ENCODE assay signal across 8 cellular contexts in the genomic region with DNA sequence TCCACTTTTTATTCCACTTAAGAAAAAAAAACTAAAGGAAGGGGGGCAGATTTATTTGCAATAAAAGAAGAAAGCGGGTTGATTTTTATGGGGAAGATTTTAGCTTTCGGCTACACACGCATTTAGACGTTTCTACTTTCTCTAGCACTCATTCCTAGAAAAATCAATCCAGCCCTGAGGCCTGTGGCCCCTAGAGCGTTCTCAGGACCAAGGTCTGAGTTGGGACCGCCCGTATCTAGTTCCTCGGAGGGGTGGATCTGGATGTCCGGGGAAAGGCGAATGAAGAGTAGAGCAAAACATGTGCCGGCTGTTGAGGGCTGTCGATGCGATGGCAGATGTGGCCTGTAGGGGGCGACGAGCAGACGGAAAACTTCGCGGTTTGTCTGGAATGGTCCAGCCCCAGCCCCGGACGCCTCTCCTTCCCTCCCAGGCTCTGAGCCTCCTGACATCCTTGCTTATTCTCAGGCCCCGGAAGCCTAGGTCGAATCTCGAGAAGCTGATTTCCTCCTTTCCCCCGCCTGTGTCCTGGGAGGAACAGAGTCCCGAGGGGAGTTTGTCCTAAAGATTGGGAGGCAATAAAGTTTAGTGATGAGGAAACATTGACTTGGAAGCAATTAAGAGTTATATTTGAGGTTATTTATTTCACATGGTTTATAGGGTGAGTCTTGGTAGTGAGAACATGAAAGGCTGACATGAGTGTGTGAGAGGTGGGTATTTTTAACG. TPM values are rescaled to one million over a fixed set of nuclear protein-coding genes. Genes with fewer than 3 reads are reported as not detected.
DNase-seq lines count a peak whose midpoint lies in the region; ATAC-seq, FAIRE-seq and TF ChIP-seq lines count a peak whose summit lies in the region.

No MANE protein-coding gene starts in this region.

- FAIRE-seq in H1 (lab: Jason Lieb, UNC), result peak; percentile 98

- no peak for TF ChIP-seq POLR2A in H1 (IDR thresholded peaks at IDR 0.05; ENCODE audit: control extremely low read depth in 1 of 2, low read depth in 2 of 2, low read length in 2 of 2)

- H3K27ac ChIP-seq in SU-DHL-6 (ENCODE audit: low read depth, low read length), result no peak overlapping the region
- H3K27ac ChIP-seq in H1 (ENCODE audit: low read depth, low read length), result no peak overlapping the region
- H3K27ac ChIP-seq in mesendoderm (ENCODE audit: low read depth, low read length), result no peak overlapping the region
- no peak overlapping the region for H3K27ac ChIP-seq in effector memory CD4-positive, alpha-beta T cell (ENCODE audit: insufficient read depth, low read length, poor library complexity, severe bottlenecking)

- no peaks in the 10 kb centered on the region for H3K36me3 ChIP-seq in SU-DHL-6 (ENCODE audit: low read length)
- no peaks in the 10 kb centered on the region for H3K36me3 ChIP-seq in H1 (ENCODE audit: control insufficient read depth in 2 of 4, insufficient read depth in 4 of 4, low read length in 3 of 4)
- H3K36me3 ChIP-seq in mesendoderm (ENCODE audit: control insufficient read depth, insufficient read depth, low read length), result no peaks in the 10 kb centered on the region
- H3K36me3 ChIP-seq in effector memory CD4-positive, alpha-beta T cell (ENCODE audit: control insufficient read depth, insufficient read depth, low read length), result no peaks in the 10 kb centered on the region

- no peak for TF ChIP-seq EP300 in H1 (IDR thresholded peaks at IDR 0.05; ENCODE audit: borderline replicate concordance in 1 of 2, low read depth in 2 of 2, low read length in 2 of 2)

- H3K4me1 ChIP-seq in H1 (replicated peaks in 1 of 4; ENCODE audit: control insufficient read depth in 3 of 4, insufficient read depth in 4 of 4, low read length in 3 of 4), result peaks cover 6 to 41% (median 18%) of the 10 kb centered on the region in 4 experiments
- H3K4me1 ChIP-seq in mesendoderm (ENCODE audit: control insufficient read depth, low read depth, low read length), result no peaks in the 10 kb centered on the region
- H3K4me1 ChIP-seq in effector memory CD4-positive, alpha-beta T cell (ENCODE audit: control insufficient read depth, insufficient read depth, low read length, poor library complexity, severe bottlenecking), result peaks cover 21% of the 10 kb centered on the region

- H3K23me2 ChIP-seq in H1 (ENCODE audit: low read depth, low read length), result peaks cover 27% of the 10 kb centered on the region

- H3K79me2 ChIP-seq in SU-DHL-6 (ENCODE audit: insufficient read depth, low read length) (no peaks in the 10 kb centered on the region), H1 (ENCODE audit: control insufficient read depth in 1 of 2, insufficient read depth in 2 of 2, low read length in 2 of 2) (peaks cover 0 to 18% of the 10 kb centered on the region in 2 experiments; a peak in 3 of 4 replicates), mesendoderm (ENCODE audit: control insufficient read depth, insufficient read depth, low read length) (no peaks in the 10 kb centered on the region)

- CTCF ChIA-PET in H1 (lab: Charles Lee; ENCODE audit: partially characterized antibody), result interaction anchor here (0.6 to 6.5 kb wide), 30 partner anchors 8 to 367 kb away, joined by 3 to 71 read pairs (median 4); partner anchors contain the start of gene ALG6

- H2BK120ac ChIP-seq in H1 (replicated peaks; ENCODE audit: low read depth, low read length) (no peak overlapping the region), mesendoderm (ENCODE audit: low read depth, low read length) (no peak overlapping the region)

- H2BK5ac ChIP-seq in H1 (ENCODE audit: low read depth, low read length) (peak overlapping the region; percentile 26; the same call in 1 of the 2 replicates), mesendoderm (ENCODE audit: low read length) (no peak overlapping the region)

- POLR2A ChIA-PET in H1 (lab: Charles Lee; ENCODE audit: partially characterized antibody), result interaction anchor here (1.2 to 5.5 kb wide), 3 partner anchors 8 to 18 kb away, joined by 3 to 32 read pairs (median 15); no protein-coding TSS in a partner anchor

- H3K4ac ChIP-seq in H1 (replicated peaks; ENCODE audit: insufficient read length, low read depth, low read length), result no peak overlapping the region
- no peak overlapping the region for H3K4ac ChIP-seq in mesendoderm (ENCODE audit: low read depth, low read length)

- H2BK12ac ChIP-seq in H1 (ENCODE audit: low read depth, low read length), result peak overlapping the region; percentile 35; the same call in 1 of the 2 replicates

- H3F3A ChIP-seq in SU-DHL-6 (ENCODE audit: insufficient read depth), result peaks cover 12% of the 10 kb centered on the region; the same call in 1 of the 2 replicates

- H4K5ac ChIP-seq in H1 (ENCODE audit: insufficient read length, low read depth, low read length) (no peak overlapping the region), mesendoderm (ENCODE audit: low read length) (no peak overlapping the region)

- H3K4me3 ChIP-seq in SU-DHL-6 (ENCODE audit: insufficient read depth, low read length, poor library complexity, severe bottlenecking), result peak overlapping the region; percentile 31
- H3K4me3 ChIP-seq in H1 (ENCODE audit: extremely low read depth in 1 of 4, insufficient read depth in 2 of 4, low read depth in 3 of 4, low read length in 4 of 4), result peak overlapping the region in 3 of 4 experiments; percentile 2 to 80 (median 25); a peak in 4 of 8 replicates
- no peak overlapping the region for H3K4me3 ChIP-seq in mesendoderm (ENCODE audit: low read length)
- H3K4me3 ChIP-seq in effector memory CD4-positive, alpha-beta T cell (ENCODE audit: insufficient read depth, low read depth, low read length, poor library complexity, severe bottlenecking), result no peak overlapping the region

- WGBS in H1 (ENCODE audit: extremely low coverage in 1 of 2, insufficient coverage in 1 of 2, insufficient read length in 1 of 2, insufficient replicate concordance in 2 of 2, low coverage in 1 of 2, low lambda C conversion rate in 2 of 2, missing lambda C conversion rate in 1 of 2), 2 experiments, result 4% methylated on average over 26 of the region's 26 CpGs; no CpG with 5 or more reads in 1 of the 2 experiments
- WGBS in mesendoderm (ENCODE audit: extremely low coverage, insufficient coverage, low lambda C conversion rate), result no CpG with 5 or more reads among the region's 26 CpGs

- peak; percentile 78 for TF ChIP-seq RAD21 in H1 (IDR thresholded peaks at IDR 0.05 in 1 of 2, conservative IDR thresholded peaks at IDR 0.05 in 1 of 2; ENCODE audit: low read depth in 2 of 2, low read length in 2 of 2)

- TF ChIP-seq CTCF in SU-DHL-6 (IDR thresholded peaks at IDR 0.05; ENCODE audit: insufficient read depth, low read length, poor library complexity, severe bottlenecking) (peak; percentile 67), H1 (IDR thresholded peaks at IDR 0.05; ENCODE audit: control extremely low read depth in 1 of 3, insufficient read depth in 1 of 3, low read depth in 1 of 3, low read length in 3 of 3) (peak; percentile 83 to 99 (median 98))

- H2AFZ ChIP-seq in SU-DHL-6 (ENCODE audit: low read depth, low read length, severe bottlenecking) (peak overlapping the region; percentile 94), H1 (ENCODE audit: low read length) (no peak overlapping the region)

- H3K9me3 ChIP-seq in SU-DHL-6 (ENCODE audit: insufficient read depth, low read length) (no peaks in the 10 kb centered on the region), H1 (ENCODE audit: insufficient read depth in 2 of 2, low read depth in 1 of 2, low read length in 1 of 2) (no peaks in the 10 kb centered on the region)
- H3K9me3 ChIP-seq in effector memory CD4-positive, alpha-beta T cell (ENCODE audit: control insufficient read depth, low read length), result no peaks in the 10 kb centered on the region

- H2BK20ac ChIP-seq in H1 (ENCODE audit: low read length), result no peak overlapping the region

- DNase-seq in COR-L47 (lab: John Stamatoyannopoulos, UW) (peak; percentile 17), LHCN-M2 (ENCODE audit: low read depth) (peak; percentile 41), H1 (ENCODE audit: low read depth in 1 of 2, low spot score in 2 of 2) (peak; percentile 62 to 97), mesendoderm (peak; percentile 89), anterior cingulate cortex (lab: John Stamatoyannopoulos, UW) (no peak)
- no peak for DNase-seq in effector memory CD4-positive, alpha-beta T cell

- H3K79me1 ChIP-seq in H1 (ENCODE audit: low read depth, low read length), result no peaks in the 10 kb centered on the region
- no peaks in the 10 kb centered on the region for H3K79me1 ChIP-seq in mesendoderm (ENCODE audit: low read length)

- no peak overlapping the region for H2BK15ac ChIP-seq in H1 (ENCODE audit: low read length)
- H2BK15ac ChIP-seq in mesendoderm (replicated peaks; ENCODE audit: low read depth), result no peak overlapping the region

- no peaks in the 10 kb centered on the region for H3K27me3 ChIP-seq in SU-DHL-6 (ENCODE audit: low read length)
- peaks cover 0 to 77% (median 46%) of the 10 kb centered on the region in 4 experiments; a peak in 5 of 7 replicates for H3K27me3 ChIP-seq in H1 (replicated peaks in 1 of 4; ENCODE audit: control insufficient read depth in 3 of 4, extremely low read depth in 1 of 4, insufficient read depth in 3 of 4, low read length in 3 of 4)
- H3K27me3 ChIP-seq in mesendoderm (ENCODE audit: insufficient read depth, low read length, poor library complexity), result peaks cover 58% of the 10 kb centered on the region
- peaks cover 82% of the 10 kb centered on the region for H3K27me3 ChIP-seq in effector memory CD4-positive, alpha-beta T cell (replicated peaks; ENCODE audit: control insufficient read depth, insufficient read depth, low read length, poor library complexity, severe bottlenecking)

- H3K9ac ChIP-seq in SU-DHL-6 (ENCODE audit: low read length) (peak overlapping the region; percentile 27; the same call in 1 of the 2 replicates), H1 (replicated peaks in 1 of 4; ENCODE audit: extremely low read depth in 1 of 4, low read depth in 3 of 4, low read length in 3 of 4) (no peak overlapping the region), mesendoderm (ENCODE audit: low read length) (no peak overlapping the region)

- no peak overlapping the region for H2AK5ac ChIP-seq in H1 (ENCODE audit: low read depth, low read length)
- no peak overlapping the region for H2AK5ac ChIP-seq in mesendoderm (ENCODE audit: low read length)

- H3K4me2 ChIP-seq in SU-DHL-6 (ENCODE audit: low read depth, low read length, poor library complexity, severe bottlenecking), result peak overlapping the region; percentile 63
- peak overlapping the region; percentile 84 to 94 for H3K4me2 ChIP-seq in H1 (ENCODE audit: insufficient read depth in 1 of 2, low read depth in 2 of 2, low read length in 2 of 2)
- no peak overlapping the region for H3K4me2 ChIP-seq in mesendoderm (ENCODE audit: low read length)

- H3K14ac ChIP-seq in H1 (ENCODE audit: insufficient read length), result no peak overlapping the region

- H4K20me1 ChIP-seq in SU-DHL-6 (ENCODE audit: low read depth, low read length) (no peaks in the 10 kb centered on the region), H1 (replicated peaks in 1 of 2; ENCODE audit: control insufficient read depth in 1 of 2, insufficient read depth in 2 of 2, low read length in 2 of 2) (peaks cover 0 to 2% of the 10 kb centered on the region in 2 experiments)

- H3K9me2 ChIP-seq in SU-DHL-6 (replicated peaks; ENCODE audit: insufficient read depth, low read length), result no peaks in the 10 kb centered on the region

- H3K23ac ChIP-seq in H1 (ENCODE audit: insufficient read length) (no peak overlapping the region), mesendoderm (ENCODE audit: low read length) (no peak overlapping the region)

- H3K56ac ChIP-seq in H1 (replicated peaks; ENCODE audit: insufficient read length, low read depth, low read length) (no peak overlapping the region), mesendoderm (ENCODE audit: low read length) (no peak overlapping the region)

- H3K18ac ChIP-seq in H1 (ENCODE audit: extremely low read depth, low read length), result no peak overlapping the region
- H3K18ac ChIP-seq in mesendoderm (ENCODE audit: low read length), result no peak overlapping the region

- H4K91ac ChIP-seq in H1 (replicated peaks; ENCODE audit: insufficient read length, low read length), result no peak overlapping the region

- peak; percentile 55 for ATAC-seq in GM19035 (IDR thresholded peaks at IDR 0.05; ENCODE audit: unreplicated experiment)

- H4K8ac ChIP-seq in H1 (ENCODE audit: extremely low read depth, insufficient read depth, low read length) (no peak overlapping the region), mesendoderm (ENCODE audit: low read depth, low read length) (no peak overlapping the region)

RNA-seq across cellular contexts. Expression of gene FOXD3, which starts 5.2 kb away (rescaled TPM):
- not detected in 2 replicates for total RNA-seq in LHCN-M2 (2014; rRNA removed)
- polyA plus RNA-seq in LHCN-M2 (2012), result not detected
- total RNA-seq in H1 (2021; fragmentation: NEBNext Ultra II Directional; extraction: Animal tissue kit (Norgen Biotek cat#: 25700)), result 33.7 and 35.8 TPM in 2 replicates
- polyA plus RNA-seq in H1 (2011; rRNA removed), result 8.7 and 12.8 TPM in 2 replicates
- 7.3 TPM for polyA plus RNA-seq in H1 (2011; cell fraction: cytosol; rRNA removed)
- polyA plus RNA-seq in H1 (2011; cell fraction: nucleus; rRNA removed), result 9.5 TPM
- polyA plus RNA-seq in H1 (2012, experiment 1 of 2), result 7.6 to 12.3 TPM (median 11.1 TPM) in 4 replicates
- polyA plus RNA-seq in H1 (2012, experiment 2 of 2), result 10.5 TPM
- 27.2 TPM for polyA plus RNA-seq in H1 (2013, experiment 1 of 2)
- polyA plus RNA-seq in H1 (2013, experiment 2 of 2), result 26.0 TPM
- polyA minus RNA-seq in H1 (2011; rRNA and poly(A)+ RNA removed), result 1.5 and 2.1 TPM in 2 replicates
- 15.1 TPM for polyA minus RNA-seq in H1 (2011; cell fraction: cytosol; rRNA and poly(A)+ RNA removed)
- polyA minus RNA-seq in H1 (2011; cell fraction: nucleus; rRNA and poly(A)+ RNA removed), result 9.2 TPM
- polyA plus RNA-seq in mesendoderm (2013, experiment 1 of 2), result 2.7 TPM
- polyA plus RNA-seq in mesendoderm (2013, experiment 2 of 2), result 3.4 TPM

RNA-seq across cellular contexts. Expression of gene ALG6, which starts 39.8 kb away (rescaled TPM):
- total RNA-seq in LHCN-M2 (2014; rRNA removed), result 14.2 and 14.4 TPM in 2 replicates
- 4.1 TPM for polyA plus RNA-seq in LHCN-M2 (2012)
- 25.1 and 26.8 TPM in 2 replicates for total RNA-seq in H1 (2021; fragmentation: NEBNext Ultra II Directional; extraction: Animal tissue kit (Norgen Biotek cat#: 25700))
- polyA plus RNA-seq in H1 (2011; rRNA removed), result 8.4 and 17.8 TPM in 2 replicates
- polyA plus RNA-seq in H1 (2011; cell fraction: cytosol; rRNA removed), result 16.8 TPM
- polyA plus RNA-seq in H1 (2011; cell fraction: nucleus; rRNA removed), result 5.4 TPM
- polyA plus RNA-seq in H1 (2012, experiment 1 of 2), result 10.8 to 22.0 TPM (median 11.8 TPM) in 4 replicates
- polyA plus RNA-seq in H1 (2012, experiment 2 of 2), result 2.6 TPM
- polyA plus RNA-seq in H1 (2013, experiment 1 of 2), result 33.2 TPM
- 30.2 TPM for polyA plus RNA-seq in H1 (2013, experiment 2 of 2)
- polyA minus RNA-seq in H1 (2011; rRNA and poly(A)+ RNA removed), result 16.4 and 22.2 TPM in 2 replicates
- 8.4 TPM for polyA minus RNA-seq in H1 (2011; cell fraction: cytosol; rRNA and poly(A)+ RNA removed)
- 26.5 TPM for polyA minus RNA-seq in H1 (2011; cell fraction: nucleus; rRNA and poly(A)+ RNA removed)
- 11.1 TPM for polyA plus RNA-seq in mesendoderm (2013, experiment 1 of 2)
- polyA plus RNA-seq in mesendoderm (2013, experiment 2 of 2), result 10.5 TPM

Comparison
In these comparisons a context has a peak if more than half of its experiments do, and no peak if none do; other contexts are left out.
1. DNase-seq: peak in COR-L47 (single experiment), LHCN-M2 (single experiment), H1 (2 of 2) and mesendoderm (single experiment); none in effector memory CD4-positive, alpha-beta T cell (0 of 3) and anterior cingulate cortex (0 of 58).
2. H3K4me3 ChIP-seq: peak in SU-DHL-6 (single experiment) and H1 (3 of 4); none in mesendoderm (single experiment) and effector memory CD4-positive, alpha-beta T cell (single experiment).
3. RNA of gene FOXD3, which starts 5.2 kb away (total RNA-seq): 33.7 to 35.8 TPM in H1; not detected in LHCN-M2; every median in the first group is over 10 times any median in the second.